31 cellular contexts compared by ENCODE assay signal in genomic region chr14:32708134-32708533, GRCh38.
DNase-seq lines count a peak whose midpoint lies in the region; ATAC-seq and TF ChIP-seq lines count a peak whose summit lies in the region.
"Had no signal": no experiment of that assay in that cellular context is flagged by ENCODE, and none has a peak within 500 bp of the region (broad histone marks: within the 10 kb centered on the region; RNA-seq: fewer than 3 reads in every experiment).

No MANE protein-coding gene starts in this region.

- H3K9me3 ChIP-seq in left ventricle myocardium inferior (replicated peaks) (no peaks in the 10 kb centered on the region), esophagus squamous epithelium (no peaks in the 10 kb centered on the region), Peyer's patch (no peaks in the 10 kb centered on the region)
- H3K9me3 ChIP-seq: breast epithelium, Caco-2, MG63 had no signal

- H3K27me3 ChIP-seq in left ventricle myocardium inferior (ENCODE audit: low read depth) (no peaks in the 10 kb centered on the region), esophagus squamous epithelium (no peaks in the 10 kb centered on the region), rectal smooth muscle tissue (ENCODE audit: control insufficient read depth, insufficient read depth, low read length) (no peaks in the 10 kb centered on the region), Peyer's patch (no peaks in the 10 kb centered on the region)
- H3K27me3 ChIP-seq: breast epithelium, MG63 had no signal

- intact Hi-C loops in left ventricle myocardium inferior (cut with micrococcal nuclease) (no loop called here), left cardiac atrium (cut with DNase I) (no loop called here), esophagus squamous epithelium (cut with DNase I) (no loop called here)

- TF ChIP-seq POLR2A in esophagus squamous epithelium (IDR thresholded peaks at IDR 0.05) (no peak), Peyer's patch (IDR thresholded peaks at IDR 0.05) (no peak)

- no peak overlapping the region for H3K9ac ChIP-seq in rectal smooth muscle tissue (ENCODE audit: low read length)

- whole genome bisulfite sequencing in esophagus squamous epithelium, 2 donors: 61 to 82% methylated on average over 4 of the region's 4 CpGs

- TF ChIP-seq CTCF in left ventricle myocardium inferior (IDR thresholded peaks at IDR 0.05; ENCODE audit: borderline replicate concordance) (no peak), esophagus squamous epithelium (IDR thresholded peaks at IDR 0.05) (no peak), Peyer's patch (IDR thresholded peaks at IDR 0.05) (no peak)

- no peak overlapping the region for H3K4me3 ChIP-seq in left ventricle myocardium inferior
- no peak overlapping the region for H3K4me3 ChIP-seq in esophagus squamous epithelium
- H3K4me3 ChIP-seq in rectal smooth muscle tissue (ENCODE audit: low read length): no peak overlapping the region
- no peak overlapping the region for H3K4me3 ChIP-seq in Peyer's patch
- H3K4me3 ChIP-seq: breast epithelium, MG63 had no signal

- H3K27ac ChIP-seq in left ventricle myocardium inferior (replicated peaks) (peak overlapping the region; percentile 59), esophagus squamous epithelium (peak overlapping the region in 3 of 4 donors; percentile 29 to 62 (median 60)), rectal smooth muscle tissue (ENCODE audit: low read depth, low read length) (peak overlapping the region; percentile 38), Peyer's patch (peak overlapping the region in 1 of 4 donors; percentile 46)
- H3K27ac ChIP-seq: epithelial cell of prostate, HL-60, VCaP had no signal

- DNase-seq in left ventricle myocardium inferior (no peak), left cardiac atrium (no peak), esophagus squamous epithelium (lab: John Stamatoyannopoulos, UW) (no peak), activated gamma-delta T cell (lab: John Stamatoyannopoulos, UW) (no peak), islet precursor cell (no peak), G401 (ENCODE audit: low spot score) (no peak), Peyer's patch (no peak)
- DNase-seq: activated CD4-positive, alpha-beta T cell treated with anti-CD3 and anti-CD28 coated beads for 4 hours; activated T-cell treated with anti-CD3 and anti-CD28 coated beads for 4 hours; amniotic stem cell; Caco-2; DMS79; effector CD8-positive, alpha-beta T cell; GDM1; H7; head of caudate nucleus; KG1; mammary epithelial cell; MG63; NCI-H1930; NCI-H2227 treated with DMSO at 0.1 percent for 48 hours; NCI-H526; nephron progenitor cell; stimulated activated CD4-positive, alpha-beta T cell treated with anti-CD3 and anti-CD28 coated beads, Interleukin-12 subunit alpha, Interleukin-12 subunit beta, amount 100 ng/mL, for 4 hours; stimulated activated CD4-positive, alpha-beta T cell treated with anti-CD3 and anti-CD28 coated beads, Interleukin-2, amount 100 ng/mL, for 48 hours; T-helper 9 cell had no signal

- in situ Hi-C loops in G401 (cut with HindIII; ENCODE audit: low sequenced_read_pairs): no loop called here

- H3K36me3 ChIP-seq in left ventricle myocardium inferior (no peaks in the 10 kb centered on the region), esophagus squamous epithelium (no peaks in the 10 kb centered on the region), rectal smooth muscle tissue (ENCODE audit: control insufficient read depth, insufficient read depth, low read length) (no peaks in the 10 kb centered on the region), Peyer's patch (no peaks in the 10 kb centered on the region)
- H3K36me3 ChIP-seq: breast epithelium, MG63 had no signal

- ATAC-seq in left cardiac atrium: no peak

- H3K4me1 ChIP-seq in left ventricle myocardium inferior (peaks cover 46% of the 10 kb centered on the region), esophagus squamous epithelium (peaks cover 0 to 36% (median 4%) of the 10 kb centered on the region in 3 donors), rectal smooth muscle tissue (ENCODE audit: control insufficient read depth, insufficient read depth, low read length) (peaks cover 34% of the 10 kb centered on the region), Peyer's patch (peaks cover 0 to 7% (median 0%) of the 10 kb centered on the region in 4 donors)
- H3K4me1 ChIP-seq: breast epithelium, Caco-2 had no signal
